In genomic region chr12:112676526-112676925, GRCh38 we compare ENCODE assay signal across 15 cellular contexts.
DNase-seq lines count a peak whose midpoint lies in the region; ATAC-seq lines count a peak whose summit lies in the region.
"Had no signal": no experiment of that assay in that cellular context is flagged by ENCODE, and none has a peak within 500 bp of the region (broad histone marks: within the 10 kb centered on the region; RNA-seq: fewer than 3 reads in every experiment).

No MANE protein-coding gene starts in this region.

- DNase-seq in NCI-H1694 treated with DMSO at 0.1 percent for 48 hours (lab: John Stamatoyannopoulos, UW) (peak; percentile 13), NCI-H1694 (lab: John Stamatoyannopoulos, UW) (no peak), T-helper 17 cell (no peak), left kidney (ENCODE audit: low read depth, low spot score) (peak; percentile 45), SW480 (ENCODE audit: low spot score) (no peak), NCI-H82 treated with DMSO at 0.1 percent for 48 hours (lab: John Stamatoyannopoulos, UW; ENCODE audit: unreplicated experiment) (no peak)
- DNase-seq in stimulated activated CD4-positive, alpha-beta T cell treated with anti-CD3 and anti-CD28 coated beads, Interleukin-4, amount 100 ng/mL, for 1 hour: no peak
- DNase-seq: COR-L47, DMS53, GM23248, HFFc6, NCI-H82, SIG-M5 had no signal

- H3K4me3 Mint-ChIP-seq in T-helper 17 cell: no peak overlapping the region
- H3K4me3 Mint-ChIP-seq: HFFc6, IgD-negative memory B cell had no signal

- peaks cover 40% of the 10 kb centered on the region for H3K27me3 Mint-ChIP-seq in T-helper 17 cell

- no peaks in the 10 kb centered on the region for H3K9me3 ChIP-seq in T-helper 17 cell (ENCODE audit: control insufficient read depth, low read length, poor library complexity, severe bottlenecking)

- H3K36me3 Mint-ChIP-seq in T-helper 17 cell (ENCODE audit: low read depth): peaks cover 2% of the 10 kb centered on the region
- H3K36me3 Mint-ChIP-seq: IgD-negative memory B cell had no signal

- peak overlapping the region; percentile 32 for H3K27ac Mint-ChIP-seq in T-helper 17 cell
- H3K27ac Mint-ChIP-seq: HFFc6, IgD-negative memory B cell had no signal

- ATAC-seq in T-helper 17 cell (no peak), GM18868 (IDR thresholded peaks at IDR 0.05; ENCODE audit: unreplicated experiment) (no peak)

- H3K4me1 Mint-ChIP-seq in T-helper 17 cell: no peaks in the 10 kb centered on the region

Comparison
In these comparisons a context has a peak if more than half of its experiments do, and no peak if none do; other contexts are left out.
1. DNase-seq: peak in NCI-H1694 treated with DMSO at 0.1 percent for 48 hours (single experiment) and left kidney (single experiment); none in NCI-H1694 (single experiment), T-helper 17 cell (0 of 3), stimulated activated CD4-positive, alpha-beta T cell treated with anti-CD3 and anti-CD28 coated beads, Interleukin-4, amount 100 ng/mL, for 1 hour (single experiment), SW480 (single experiment) and NCI-H82 treated with DMSO at 0.1 percent for 48 hours (single experiment).